In the genomic region with DNA sequence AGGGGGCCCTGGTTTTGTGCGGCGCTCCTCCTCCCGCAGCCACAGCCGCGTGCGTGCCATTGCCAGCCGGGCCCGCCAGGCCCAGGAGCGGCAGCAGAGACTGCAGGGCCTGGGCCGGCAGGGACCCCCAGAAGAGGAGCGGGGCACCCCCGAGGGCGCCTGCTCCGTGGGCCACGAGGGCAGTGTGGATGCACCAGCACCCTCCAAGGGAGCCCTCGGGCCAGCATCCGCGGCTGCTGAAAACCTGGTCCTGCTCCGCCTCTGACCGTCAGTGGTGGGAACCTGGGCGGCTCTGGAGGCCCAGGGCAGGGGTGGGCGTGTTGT, we compare ENCODE assay signal across 28 cellular contexts. TPM values are rescaled to one million over a fixed set of nuclear protein-coding genes. Genes with fewer than 3 reads are reported as not detected.
"Had no signal": no experiment of that assay in that cellular context is flagged by ENCODE, and none has a peak within 500 bp of the region (broad histone marks: within the 10 kb centered on the region; RNA-seq: fewer than 3 reads in every experiment).

No MANE protein-coding gene starts in this region.

- H3K4me3 Mint-ChIP-seq: activated CD4-positive, alpha-beta memory T cell treated with anti-CD3 and anti-CD28 coated beads, Interleukin-2, amount 10 ng/mL, durations not matched to agents 7 days and 5 days; activated naive CD4-positive, alpha-beta T cell treated with anti-CD3 and anti-CD28 coated beads, Interleukin-2, amount 10 ng/mL, durations not matched to agents 7 days and 5 days; activated naive CD8-positive, alpha-beta T cell treated with anti-CD3 and anti-CD28 coated beads for 36 hours; activated T-helper 17 cell treated with anti-CD3 and anti-CD28 coated beads, Interleukin-2, amount 50 U/mL, for 72 hours; T-cell had no signal

- FAIRE-seq: TTC549 had no signal

- DNase-seq: activated CD4-positive, alpha-beta memory T cell treated with anti-CD3 and anti-CD28 coated beads, Interleukin-2, amount 10 ng/mL, durations not matched to agents 7 days and 5 days; activated CD4-positive, alpha-beta T cell treated with anti-CD3 and anti-CD28 coated beads, Interleukin-2, amount 50 U/mL, for 1 hour; activated CD4-positive, CD25-positive, alpha-beta regulatory T cell; activated gamma-delta T cell treated with Interleukin-2 at 50 U/mL for 16 hours; activated naive CD4-positive, alpha-beta T cell treated with anti-CD3 and anti-CD28 coated beads, Interleukin-2, amount 10 ng/mL, durations not matched to agents 7 days and 5 days; activated naive CD8-positive, alpha-beta T cell treated with anti-CD3 and anti-CD28 coated beads for 36 hours; activated T-cell treated with anti-CD3 and anti-CD28 coated beads for 4 hours; activated T-cell treated with anti-CD3 and anti-CD28 coated beads, Interleukin-2, amount 50 U/mL, for 48 hours; NCI-H1048; NCI-H146; NCI-H1930; NCI-H345; NCI-H510A; NCI-H526 treated with DMSO at 0.1 percent for 48 hours; NK-92 treated with Interleukin-12 subunit alpha and Interleukin-12 subunit beta, amount 100 ng/mL, for 24 hours; OCI-M1; Right ventricle myocardium superior; RPMI8226; T-cell; T-helper 2 cell; T1000 had no signal

- H3K27me3 Mint-ChIP-seq: activated CD4-positive, alpha-beta memory T cell treated with anti-CD3 and anti-CD28 coated beads, Interleukin-2, amount 10 ng/mL, durations not matched to agents 7 days and 5 days; activated naive CD4-positive, alpha-beta T cell treated with anti-CD3 and anti-CD28 coated beads, Interleukin-2, amount 10 ng/mL, durations not matched to agents 7 days and 5 days; activated naive CD8-positive, alpha-beta T cell treated with anti-CD3 and anti-CD28 coated beads for 36 hours; activated T-helper 17 cell treated with anti-CD3 and anti-CD28 coated beads, Interleukin-2, amount 50 U/mL, for 72 hours; T-cell had no signal

- H3K27me3 ChIP-seq: SJSA1 had no signal

- H3K4me1 ChIP-seq: SJSA1 had no signal

- H3K27ac Mint-ChIP-seq: activated CD4-positive, alpha-beta memory T cell treated with anti-CD3 and anti-CD28 coated beads, Interleukin-2, amount 10 ng/mL, durations not matched to agents 7 days and 5 days; activated naive CD4-positive, alpha-beta T cell treated with anti-CD3 and anti-CD28 coated beads, Interleukin-2, amount 10 ng/mL, durations not matched to agents 7 days and 5 days; activated naive CD8-positive, alpha-beta T cell treated with anti-CD3 and anti-CD28 coated beads for 36 hours; activated T-helper 17 cell treated with anti-CD3 and anti-CD28 coated beads, Interleukin-2, amount 50 U/mL, for 72 hours; T-cell had no signal

- H3K9me3 Mint-ChIP-seq: activated CD4-positive, alpha-beta memory T cell treated with anti-CD3 and anti-CD28 coated beads, Interleukin-2, amount 10 ng/mL, durations not matched to agents 7 days and 5 days; activated naive CD4-positive, alpha-beta T cell treated with anti-CD3 and anti-CD28 coated beads, Interleukin-2, amount 10 ng/mL, durations not matched to agents 7 days and 5 days; activated naive CD8-positive, alpha-beta T cell treated with anti-CD3 and anti-CD28 coated beads for 36 hours; activated T-helper 17 cell treated with anti-CD3 and anti-CD28 coated beads, Interleukin-2, amount 50 U/mL, for 72 hours; T-cell had no signal

- H3K9me3 ChIP-seq: SJSA1 had no signal

- H3K27ac ChIP-seq: coronary artery, SJSA1 had no signal

- ATAC-seq: T-cell had no signal

- H3K4me3 ChIP-seq: coronary artery, SJSA1 had no signal

RNA-seq across cellular contexts. Expression of a gene that starts 25.2 kb away (rescaled TPM):
- total RNA-seq: activated CD4-positive, alpha-beta memory T cell treated with anti-CD3 and anti-CD28 coated beads, Interleukin-2, amount 10 ng/mL, durations not matched to agents 7 days and 5 days; activated T-helper 17 cell treated with anti-CD3 and anti-CD28 coated beads, Interleukin-2, amount 50 U/mL, for 72 hours; chondrocyte; LHCN-M2; M059J; SJSA1; T-cell had no signal

RNA-seq across cellular contexts. Expression of a gene that starts 28.8 kb away (rescaled TPM):
- total RNA-seq: LHCN-M2, M059J had no signal
